In genomic region chr5:154355141-154355611, GRCh38 we compare ENCODE assay signal across 15 cellular contexts.
A peak's percentile ranks its signal among the peaks of the same experiment; 100 is the strongest.
DNase-seq lines count a peak whose midpoint lies in the region; TF ChIP-seq lines count a peak whose summit lies in the region.
"Had no signal": no experiment of that assay in that cellular context is flagged by ENCODE, and none has a peak within 500 bp of the region (broad histone marks: within the 10 kb centered on the region; RNA-seq: fewer than 3 reads in every experiment).

No MANE protein-coding gene starts in this region.

- peaks cover 5% of the 10 kb centered on the region; the same call in 1 of the 2 replicates for H3K9me3 ChIP-seq in PC-9 (ENCODE audit: insufficient read depth, low read depth)
- H3K9me3 ChIP-seq: stomach had no signal

- H3K36me3 ChIP-seq in PC-9 (ENCODE audit: low read depth) = no peaks in the 10 kb centered on the region

- peaks cover 40% of the 10 kb centered on the region for H3K4me1 Mint-ChIP-seq in neural crest cell

- no peaks in the 10 kb centered on the region for H3K27me3 ChIP-seq in PC-9 (ENCODE audit: insufficient read depth, low read depth)
- no peaks in the 10 kb centered on the region for H3K27me3 ChIP-seq in dorsolateral prefrontal cortex
- H3K27me3 ChIP-seq: stomach had no signal

- BruUV-seq in PC-9 (replicated peaks; lab: Mats Ljungman, UMichigan) = no TSS peak

- H3K9me2 ChIP-seq in PC-9 (ENCODE audit: insufficient read depth) = no peaks in the 10 kb centered on the region

- TF ChIP-seq CTCF in PC-9 (conservative IDR thresholded peaks at IDR 0.05) = no peak
- no peak for TF ChIP-seq CTCF in fibroblast of the aortic adventitia (IDR thresholded peaks at IDR 0.05; ENCODE audit: insufficient read depth, low read length)
- no peak for TF ChIP-seq CTCF in neural crest cell (conservative IDR thresholded peaks at IDR 0.05)
- no peak for TF ChIP-seq CTCF in dorsolateral prefrontal cortex (IDR thresholded peaks at IDR 0.05 in 54 of 56, conservative IDR thresholded peaks at IDR 0.05 in 2 of 56; ENCODE audit: low read depth in 1 of 56, partially characterized antibody in 56 of 56)

- no peaks in the 10 kb centered on the region for H3K27me3 Mint-ChIP-seq in neural crest cell (ENCODE audit: low read depth)
- H3K27me3 Mint-ChIP-seq: activated naive CD4-positive, alpha-beta T cell treated with anti-CD3 and anti-CD28 coated beads, Interleukin-2, amount 50 U/mL, for 24 hours; natural killer cell treated with Interleukin-12 subunit alpha and Interleukin-12 subunit beta and Interleukin-15 and Interleukin-18, amount 100 ng/mL, for 72 hours had no signal

- peak overlapping the region; percentile 43 for H3K27ac Mint-ChIP-seq in neural crest cell (ENCODE audit: unreplicated experiment)
- H3K27ac Mint-ChIP-seq: activated naive CD4-positive, alpha-beta T cell treated with anti-CD3 and anti-CD28 coated beads, Interleukin-2, amount 50 U/mL, for 24 hours; natural killer cell treated with Interleukin-12 subunit alpha and Interleukin-12 subunit beta and Interleukin-15 and Interleukin-18, amount 100 ng/mL, for 72 hours had no signal

- H3K4me3 ChIP-seq in PC-9 (no peak overlapping the region), fibroblast of the aortic adventitia (ENCODE audit: low read depth, low read length) (no peak overlapping the region), dorsolateral prefrontal cortex (no peak overlapping the region)
- H3K4me3 ChIP-seq: skin epidermis, stomach had no signal

- peaks cover 46% of the 10 kb centered on the region for H3K4me1 ChIP-seq in PC-9 (replicated peaks; ENCODE audit: insufficient read depth)

- peaks cover 12% of the 10 kb centered on the region; the same call in 1 of the 2 replicates for H3K79me2 ChIP-seq in PC-9 (ENCODE audit: low read depth)

- H3K4me2 ChIP-seq in PC-9 = peak overlapping the region; percentile 66; the same call in 1 of the 2 replicates

- no peak overlapping the region for H3K4me3 Mint-ChIP-seq in neural crest cell
- H3K4me3 Mint-ChIP-seq: activated naive CD4-positive, alpha-beta T cell treated with anti-CD3 and anti-CD28 coated beads, Interleukin-2, amount 50 U/mL, for 24 hours; natural killer cell treated with Interleukin-12 subunit alpha and Interleukin-12 subunit beta and Interleukin-15 and Interleukin-18, amount 100 ng/mL, for 72 hours had no signal

- no peaks in the 10 kb centered on the region for H3K36me3 Mint-ChIP-seq in neural crest cell (ENCODE audit: low read depth)
- H3K36me3 Mint-ChIP-seq: natural killer cell treated with Interleukin-12 subunit alpha and Interleukin-12 subunit beta and Interleukin-15 and Interleukin-18, amount 100 ng/mL, for 72 hours had no signal

- CTCF ChIA-PET in PC-9 (lab: Charles Lee) = no interaction called here

- H3K27ac ChIP-seq in PC-9 = no peak overlapping the region
- H3K27ac ChIP-seq in dorsolateral prefrontal cortex = no peak overlapping the region
- H3K27ac ChIP-seq: skin epidermis, stomach had no signal

- no peak overlapping the region for H2AFZ ChIP-seq in PC-9

- intact Hi-C loops in PC-9 (cut with micrococcal nuclease; ENCODE audit: unreplicated experiment) = no loop called here
- intact Hi-C loops in dorsolateral prefrontal cortex (cut with DNase I) = no loop called here

- peaks cover 26% of the 10 kb centered on the region; the same call in 1 of the 2 replicates for H3F3A ChIP-seq in PC-9 (ENCODE audit: insufficient read depth, low read depth)

- H4K20me1 ChIP-seq in PC-9 (ENCODE audit: insufficient read depth) = no peaks in the 10 kb centered on the region

- POLR2A ChIA-PET in PC-9 (lab: Charles Lee; ENCODE audit: unreplicated experiment) = interaction anchor here (0.7 kb wide), 1 partner anchor 1762 kb away, joined by 6 read pairs; no protein-coding TSS in a partner anchor

- no peaks in the 10 kb centered on the region for H3K9me3 Mint-ChIP-seq in neural crest cell
- H3K9me3 Mint-ChIP-seq: activated naive CD4-positive, alpha-beta T cell treated with anti-CD3 and anti-CD28 coated beads, Interleukin-2, amount 50 U/mL, for 24 hours; natural killer cell treated with Interleukin-12 subunit alpha and Interleukin-12 subunit beta and Interleukin-15 and Interleukin-18, amount 100 ng/mL, for 72 hours had no signal

- DNase-seq in EH (ENCODE audit: low read depth) = peak; percentile 45
- DNase-seq in PC-9 = no peak
- peak; percentile 47 for DNase-seq in fibroblast of the aortic adventitia (ENCODE audit: low read depth)
- DNase-seq in neural crest cell (ENCODE audit: low read depth, low spot score) = no peak
- no peak for DNase-seq in KG1 (lab: John Stamatoyannopoulos, UW)
- no peak for DNase-seq in NCI-H2196 (lab: John Stamatoyannopoulos, UW; ENCODE audit: unreplicated experiment)
- DNase-seq in dorsolateral prefrontal cortex = no peak
- DNase-seq in dedifferentiated amniotic fluid mesenchymal stem cell (ENCODE audit: extremely low spot score) = no peak
- DNase-seq: activated CD4-positive, CD25-positive, alpha-beta regulatory T cell; activated CD8-positive, alpha-beta memory T cell treated with anti-CD3 and anti-CD28 coated beads, Interleukin-2, amount 50 U/mL, for 4 hours; caudate nucleus; stomach had no signal

Comparison
In these comparisons a context has a peak if more than half of its experiments do, and no peak if none do; other contexts are left out.
1. DNase-seq: peak in EH (single experiment) and fibroblast of the aortic adventitia (single experiment); none in PC-9 (0 of 2), neural crest cell (single experiment), KG1 (single experiment), NCI-H2196 (single experiment), dorsolateral prefrontal cortex (0 of 10) and dedifferentiated amniotic fluid mesenchymal stem cell (single experiment).